In genomic region chr17:49967621-49968379, GRCh38 we compare ENCODE assay signal across 8 cellular contexts. TPM values are rescaled to one million over a fixed set of nuclear protein-coding genes. Genes with fewer than 3 reads are reported as not detected.
DNase-seq lines count a peak whose midpoint lies in the region; ATAC-seq lines count a peak whose summit lies in the region.

No MANE protein-coding gene starts in this region.

- H3K4me2 ChIP-seq in BLaER1, result peak overlapping the region; percentile 77

- no peak overlapping the region for H3K27ac ChIP-seq in BLaER1

- H3K27me3 ChIP-seq in BLaER1, result peaks cover 100% of the 10 kb centered on the region

- H3K9ac ChIP-seq in BLaER1, result no peak overlapping the region

- no peak for DNase-seq in central memory CD8-positive, alpha-beta T cell (ENCODE audit: low spot score in 2 of 2)
- DNase-seq in natural killer cell treated with Interleukin-12 subunit alpha and Interleukin-12 subunit beta and Interleukin-15 and Interleukin-18, amount 100 ng/mL, for 72 hours (ENCODE audit: low spot score), result no peak
- no peak for DNase-seq in NCI-H524 (lab: John Stamatoyannopoulos, UW)
- DNase-seq in dermis blood vessel endothelial cell, result no peak
- no peak for DNase-seq in stimulated activated CD8-positive, alpha-beta memory T cell treated with anti-CD3 and anti-CD28 coated beads, Interleukin-4, amount 100 ng/mL, for 48 hours
- DNase-seq in anterior cingulate cortex (lab: John Stamatoyannopoulos, UW), result no peak

- peaks cover 27% of the 10 kb centered on the region for H3K9me3 ChIP-seq in BLaER1

- ATAC-seq in central memory CD8-positive, alpha-beta T cell (replicated peaks; ENCODE audit: extremely low read depth, poor library complexity, severe bottlenecking), result no peak
- ATAC-seq in natural killer cell treated with Interleukin-12 subunit alpha and Interleukin-12 subunit beta and Interleukin-15 and Interleukin-18, amount 100 ng/mL, for 72 hours, result no peak

- H3K4me1 ChIP-seq in BLaER1, result peaks cover 15% of the 10 kb centered on the region

- H3K36me3 Mint-ChIP-seq in IgD-negative memory B cell, result no peaks in the 10 kb centered on the region
- peaks cover 13% of the 10 kb centered on the region for H3K36me3 Mint-ChIP-seq in central memory CD8-positive, alpha-beta T cell (ENCODE audit: insufficient read depth)
- H3K36me3 Mint-ChIP-seq in natural killer cell treated with Interleukin-12 subunit alpha and Interleukin-12 subunit beta and Interleukin-15 and Interleukin-18, amount 100 ng/mL, for 72 hours, result no peaks in the 10 kb centered on the region

- H3K27ac Mint-ChIP-seq in IgD-negative memory B cell, result peak overlapping the region in 1 of 3 donors; percentile 4
- no peak overlapping the region for H3K27ac Mint-ChIP-seq in central memory CD8-positive, alpha-beta T cell (ENCODE audit: low read depth)
- H3K27ac Mint-ChIP-seq in natural killer cell treated with Interleukin-12 subunit alpha and Interleukin-12 subunit beta and Interleukin-15 and Interleukin-18, amount 100 ng/mL, for 72 hours, result no peak overlapping the region

- no peaks in the 10 kb centered on the region for H3K36me3 ChIP-seq in BLaER1

- H3K27me3 Mint-ChIP-seq in IgD-negative memory B cell, result peaks cover 77% of the 10 kb centered on the region
- peaks cover 91% of the 10 kb centered on the region for H3K27me3 Mint-ChIP-seq in central memory CD8-positive, alpha-beta T cell
- peaks cover 65% of the 10 kb centered on the region in 2 donors for H3K27me3 Mint-ChIP-seq in natural killer cell treated with Interleukin-12 subunit alpha and Interleukin-12 subunit beta and Interleukin-15 and Interleukin-18, amount 100 ng/mL, for 72 hours

- H3K4me3 ChIP-seq in BLaER1, result peak overlapping the region; percentile 65

- peaks cover 0 to 1% (median 0%) of the 10 kb centered on the region in 3 donors for H3K9me3 Mint-ChIP-seq in IgD-negative memory B cell
- no peaks in the 10 kb centered on the region for H3K9me3 Mint-ChIP-seq in central memory CD8-positive, alpha-beta T cell
- no peaks in the 10 kb centered on the region for H3K9me3 Mint-ChIP-seq in natural killer cell treated with Interleukin-12 subunit alpha and Interleukin-12 subunit beta and Interleukin-15 and Interleukin-18, amount 100 ng/mL, for 72 hours

- peaks cover 12 to 28% (median 22%) of the 10 kb centered on the region in 3 donors for H3K4me1 Mint-ChIP-seq in IgD-negative memory B cell
- peaks cover 49% of the 10 kb centered on the region for H3K4me1 Mint-ChIP-seq in central memory CD8-positive, alpha-beta T cell
- H3K4me1 Mint-ChIP-seq in natural killer cell treated with Interleukin-12 subunit alpha and Interleukin-12 subunit beta and Interleukin-15 and Interleukin-18, amount 100 ng/mL, for 72 hours (ENCODE audit: low read depth in 2 of 2), result peaks cover 34 to 51% of the 10 kb centered on the region in 2 donors

- peaks cover 76% of the 10 kb centered on the region for H4K20me1 ChIP-seq in BLaER1

- peak overlapping the region; percentile 77 to 91 (median 86) for H3K4me3 Mint-ChIP-seq in IgD-negative memory B cell
- H3K4me3 Mint-ChIP-seq in central memory CD8-positive, alpha-beta T cell, result peak overlapping the region; percentile 85
- peak overlapping the region; percentile 88 for H3K4me3 Mint-ChIP-seq in natural killer cell treated with Interleukin-12 subunit alpha and Interleukin-12 subunit beta and Interleukin-15 and Interleukin-18, amount 100 ng/mL, for 72 hours

RNA-seq across cellular contexts. Expression of gene DLX4, which starts 1.2 kb away (rescaled TPM):
- polyA plus RNA-seq in IgD-negative memory B cell, result not detected
- total RNA-seq in natural killer cell treated with Interleukin-12 subunit alpha and Interleukin-12 subunit beta and Interleukin-15 and Interleukin-18, amount 100 ng/mL, for 72 hours, result under 1 TPM; 0.45 to 0.71 TPM
- not detected in 2 replicates for total RNA-seq in dermis blood vessel endothelial cell

RNA-seq across cellular contexts. Expression of gene DLX3, which starts 27.2 kb away (rescaled TPM):
- not detected for polyA plus RNA-seq in IgD-negative memory B cell
- total RNA-seq in natural killer cell treated with Interleukin-12 subunit alpha and Interleukin-12 subunit beta and Interleukin-15 and Interleukin-18, amount 100 ng/mL, for 72 hours, result not detected
- not detected in 2 replicates for total RNA-seq in dermis blood vessel endothelial cell
